In genomic region chr12:6534914-6535696, GRCh38 we compare ENCODE assay signal across 8 cellular contexts. TPM values are rescaled to one million over a fixed set of nuclear protein-coding genes. Genes with fewer than 3 reads are reported as not detected.
DNase-seq lines count a peak whose midpoint lies in the region; ATAC-seq, FAIRE-seq and TF ChIP-seq lines count a peak whose summit lies in the region.

No MANE protein-coding gene starts in this region.

- H3K79me1 ChIP-seq in neuronal stem cell (ENCODE audit: low read depth, low read length): peaks cover 11% of the 10 kb centered on the region

- peaks cover 63% of the 10 kb centered on the region for H3K36me3 ChIP-seq in RWPE2 (ENCODE audit: low read depth)
- peaks cover 51 to 62% of the 10 kb centered on the region in 2 donors for H3K36me3 ChIP-seq in neuronal stem cell (replicated peaks in 1 of 2; ENCODE audit: control insufficient read depth in 2 of 2, insufficient read depth in 2 of 2, low read length in 2 of 2)
- peaks cover 44% of the 10 kb centered on the region for H3K36me3 ChIP-seq in suprapubic skin

- TF ChIP-seq EP300 in suprapubic skin (IDR thresholded peaks at IDR 0.05): no peak

- DNase-seq in HTR-8/SVneo (ENCODE audit: insufficient read length, low spot score): peak; percentile 66
- DNase-seq in RWPE2 (ENCODE audit: low spot score): no peak
- peak; percentile 42 to 64 (median 55) for DNase-seq in activated naive CD4-positive, alpha-beta T cell (lab: John Stamatoyannopoulos, UW)
- peak; percentile 62 for DNase-seq in foreskin melanocyte
- peak; percentile 71 for DNase-seq in neuronal stem cell (ENCODE audit: low spot score)
- DNase-seq in suprapubic skin (ENCODE audit: low spot score in 2 of 2): peak; percentile 93

- no peak overlapping the region for H4K8ac ChIP-seq in neuronal stem cell (ENCODE audit: low read depth, low read length)

- H4K91ac ChIP-seq in neuronal stem cell (ENCODE audit: low read depth, low read length, poor library complexity): no peak overlapping the region

- H2BK5ac ChIP-seq in neuronal stem cell (ENCODE audit: low read length): peak overlapping the region; percentile 97

- peak overlapping the region; percentile 17 for H2BK15ac ChIP-seq in neuronal stem cell (ENCODE audit: low read length)

- no peaks in the 10 kb centered on the region for H3K27me3 ChIP-seq in RWPE2 (ENCODE audit: insufficient read depth, poor library complexity, severe bottlenecking)
- no peaks in the 10 kb centered on the region for H3K27me3 ChIP-seq in neuronal stem cell (ENCODE audit: control insufficient read depth in 3 of 3, insufficient read depth in 3 of 3, low read depth in 1 of 3, low read length in 3 of 3)
- H3K27me3 ChIP-seq in suprapubic skin: no peaks in the 10 kb centered on the region

- peak; percentile 51 for TF ChIP-seq POLR2A in GM18505 (IDR thresholded peaks at IDR 0.05; ENCODE audit: borderline replicate concordance, extremely low read depth, insufficient read depth, insufficient read length)
- TF ChIP-seq POLR2A in suprapubic skin (IDR thresholded peaks at IDR 0.05): no peak

- H3K27ac ChIP-seq in 22Rv1 (peak overlapping the region; percentile 99), RWPE2 (ENCODE audit: poor library complexity, severe bottlenecking) (peak overlapping the region; percentile 98), neuronal stem cell (replicated peaks; ENCODE audit: low read length) (peak overlapping the region; percentile 79), suprapubic skin (peak overlapping the region; percentile 98)

- H2BK12ac ChIP-seq in neuronal stem cell (ENCODE audit: low read length): peak overlapping the region; percentile 41

- H3K18ac ChIP-seq in neuronal stem cell (ENCODE audit: low read length): peak overlapping the region; percentile 98

- ATAC-seq in GM18505 (IDR thresholded peaks at IDR 0.05; ENCODE audit: unreplicated experiment) (peak; percentile 2), RWPE2 (ENCODE audit: low read depth) (no peak)

- H3K4me3 ChIP-seq in RWPE2 (ENCODE audit: severe bottlenecking) (peak overlapping the region; percentile 87), neuronal stem cell (ENCODE audit: low read length in 2 of 2) (peak overlapping the region; percentile 97 to 99), suprapubic skin (peak overlapping the region; percentile 96)

- H3K4ac ChIP-seq in neuronal stem cell (ENCODE audit: low read length): no peak overlapping the region

- peak overlapping the region; percentile 99 for H3K9ac ChIP-seq in neuronal stem cell (ENCODE audit: low read depth, low read length, poor library complexity)

- H3K9me3 ChIP-seq in RWPE2 (ENCODE audit: severe bottlenecking) (no peaks in the 10 kb centered on the region), neuronal stem cell (replicated peaks in 1 of 2; ENCODE audit: control insufficient read depth in 2 of 2, insufficient read depth in 1 of 2, low read depth in 1 of 2, low read length in 2 of 2) (no peaks in the 10 kb centered on the region), suprapubic skin (no peaks in the 10 kb centered on the region)

- no CpG with 5 or more reads among the region's 55 CpGs for WGBS in neuronal stem cell (ENCODE audit: extremely low coverage in 2 of 2, insufficient read length in 2 of 2, insufficient replicate concordance in 1 of 2), 2 donors
- WGBS in suprapubic skin: 0% methylated on average over 18 of the region's 55 CpGs

- peak; percentile 33 for FAIRE-seq in HTR-8/SVneo (lab: Jason Lieb, UNC)

- no peak overlapping the region for H2AFZ ChIP-seq in neuronal stem cell (ENCODE audit: low read length)

- peak overlapping the region; percentile 85 for H3K4me2 ChIP-seq in neuronal stem cell (ENCODE audit: insufficient read depth, low read length, poor library complexity, severe bottlenecking)

- peak overlapping the region; percentile 99 for H3K14ac ChIP-seq in neuronal stem cell (ENCODE audit: low read length)

- peak overlapping the region; percentile 99 for H3K23ac ChIP-seq in neuronal stem cell (ENCODE audit: low read depth, low read length, poor library complexity)

- H3K4me1 ChIP-seq in RWPE2 (ENCODE audit: insufficient read depth, poor library complexity, severe bottlenecking): peaks cover 21% of the 10 kb centered on the region
- H3K4me1 ChIP-seq in neuronal stem cell (ENCODE audit: control insufficient read depth in 2 of 2, insufficient read depth in 1 of 2, low read depth in 1 of 2, low read length in 2 of 2): peaks cover 26% of the 10 kb centered on the region in 2 donors
- H3K4me1 ChIP-seq in suprapubic skin: peaks cover 62% of the 10 kb centered on the region

- H2AK5ac ChIP-seq in neuronal stem cell (ENCODE audit: low read depth, low read length): peak overlapping the region; percentile 98

- peak overlapping the region; percentile 7 for H2BK120ac ChIP-seq in neuronal stem cell (ENCODE audit: low read depth, low read length)

- TF ChIP-seq CTCF in 22Rv1 (IDR thresholded peaks at IDR 0.05): 0 out of 2 replicates have a peak, but pooled peaks have one; percentile 2
- TF ChIP-seq CTCF in RWPE2 (IDR thresholded peaks at IDR 0.05; ENCODE audit: poor library complexity, severe bottlenecking): no peak
- TF ChIP-seq CTCF in suprapubic skin (IDR thresholded peaks at IDR 0.05): no peak

RNA-seq across cellular contexts. Expression of gene GAPDH, which starts 0.8 kb away (rescaled TPM):
- 3,243 TPM for polyA plus RNA-seq in neuronal stem cell (2013, experiment 1 of 2)
- polyA plus RNA-seq in neuronal stem cell (2013, experiment 2 of 2): 3,181 TPM
- 1,000 to 10,000 TPM; 1,442 to 2,828 (median 1,967) TPM for total RNA-seq in suprapubic skin

RNA-seq across cellular contexts. Expression of gene IFFO1, which starts 20.7 kb away (rescaled TPM):
- 11.5 TPM for polyA plus RNA-seq in neuronal stem cell (2013, experiment 1 of 2)
- polyA plus RNA-seq in neuronal stem cell (2013, experiment 2 of 2): 10.5 TPM
- total RNA-seq in suprapubic skin: 1 to 10 TPM; 1.9 to 5.8 (median 4.3) TPM

RNA-seq across cellular contexts. Expression of gene NOP2, which starts 33.0 kb away (rescaled TPM):
- 27.0 TPM for polyA plus RNA-seq in neuronal stem cell (2013, experiment 1 of 2)
- 24.3 TPM for polyA plus RNA-seq in neuronal stem cell (2013, experiment 2 of 2)
- total RNA-seq in suprapubic skin: 10 to 100 TPM; 34.6 to 62.2 (median 42.3) TPM

RNA-seq across cellular contexts. Expression of gene NCAPD2, which starts 41.2 kb away (rescaled TPM):
- 78.4 TPM for polyA plus RNA-seq in neuronal stem cell (2013, experiment 1 of 2)
- polyA plus RNA-seq in neuronal stem cell (2013, experiment 2 of 2): 81.0 TPM
- 10 to 100 TPM; 22.6 to 43.2 (median 31.0) TPM for total RNA-seq in suprapubic skin

RNA-seq across cellular contexts. Expression of gene MRPL51, which starts 42.0 kb away (rescaled TPM):
- 584 TPM for polyA plus RNA-seq in neuronal stem cell (2013, experiment 1 of 2)
- polyA plus RNA-seq in neuronal stem cell (2013, experiment 2 of 2): 624 TPM
- 10 to 100 TPM; 28.0 to 42.2 (median 37.9) TPM for total RNA-seq in suprapubic skin
